In genomic region chr6:149094156-149094555, GRCh38 we compare ENCODE assay signal across 9 cellular contexts.
A peak's percentile ranks its signal among the peaks of the same experiment; 100 is the strongest.
DNase-seq lines count a peak whose midpoint lies in the region; ATAC-seq and TF ChIP-seq lines count a peak whose summit lies in the region.
"Had no signal": no experiment of that assay in that cellular context is flagged by ENCODE, and none has a peak within 500 bp of the region (broad histone marks: within the 10 kb centered on the region; RNA-seq: fewer than 3 reads in every experiment).

No MANE protein-coding gene starts in this region.

- no peak overlapping the region for H4K91ac ChIP-seq in trophoblast cell (ENCODE audit: low read depth, low read length)

- no peak for TF ChIP-seq CTCF in choroid plexus epithelial cell (conservative IDR thresholded peaks at IDR 0.05; ENCODE audit: low read depth, low read length)

- no peak overlapping the region for H3K23ac ChIP-seq in trophoblast cell (ENCODE audit: low read length)

- no peak overlapping the region for H2BK120ac ChIP-seq in trophoblast cell (ENCODE audit: insufficient read depth, low read length, poor library complexity)

- H3K4me3 ChIP-seq in choroid plexus epithelial cell (ENCODE audit: low read depth, low read length) (no peak overlapping the region), trophoblast cell (ENCODE audit: low read depth, low read length) (no peak overlapping the region), right cardiac atrium (ENCODE audit: low read length) (no peak overlapping the region)

- no CpG with 5 or more reads among the region's 3 CpGs for WGBS in trophoblast cell (ENCODE audit: extremely low coverage, insufficient coverage, insufficient read length)
- 66% methylated on average over 3 of the region's 3 CpGs for WGBS in right cardiac atrium

- intact Hi-C loops in right cardiac atrium (cut with DNase I) = no loop called here

- no peaks in the 10 kb centered on the region for H3K27me3 Mint-ChIP-seq in activated CD8-positive, alpha-beta memory T cell treated with anti-CD3 and anti-CD28 coated beads, Interleukin-2, amount 10 ng/mL, durations not matched to agents 7 days and 5 days

- H3K18ac ChIP-seq in trophoblast cell (ENCODE audit: low read length) = no peak overlapping the region

- ATAC-seq in activated CD8-positive, alpha-beta memory T cell treated with anti-CD3 and anti-CD28 coated beads, Interleukin-2, amount 10 ng/mL, durations not matched to agents 7 days and 5 days = peak; percentile 54
- ATAC-seq in SK-N-SH treated with all-trans-retinoic acid at 6 μM for 48 hours (peak; percentile 73), GM21723 (IDR thresholded peaks at IDR 0.05; ENCODE audit: unreplicated experiment) (no peak), right cardiac atrium (no peak)

- CTCF ChIA-PET in activated CD8-positive, alpha-beta memory T cell treated with anti-CD3 and anti-CD28 coated beads, Interleukin-2, amount 10 ng/mL, durations not matched to agents 7 days and 5 days (lab: Charles Lee) = interaction anchor here (0.8 to 3.0 kb wide), 12 partner anchors 8 to 223 kb away, joined by 3 to 12 read pairs (median 4); partner anchors contain the start of gene TAB2

- DNase-seq in activated CD8-positive, alpha-beta memory T cell treated with anti-CD3 and anti-CD28 coated beads, Interleukin-2, amount 10 ng/mL, durations not matched to agents 7 days and 5 days = peak; percentile 61
- DNase-seq in activated CD8-positive, alpha-beta memory T cell treated with anti-CD3 and anti-CD28 coated beads, Interleukin-2, amount 50 U/mL, for 48 hours = no peak
- peak; percentile 56 for DNase-seq in choroid plexus epithelial cell (ENCODE audit: low read depth)
- peak in 1 of 2 donors; percentile 39 for DNase-seq in trophoblast cell
- DNase-seq in globus pallidus (ENCODE audit: low spot score) = no peak
- DNase-seq in right cardiac atrium = no peak
- DNase-seq: midbrain had no signal

- no peaks in the 10 kb centered on the region for H3K79me1 ChIP-seq in trophoblast cell (ENCODE audit: low read length)

- no peak overlapping the region for H4K8ac ChIP-seq in trophoblast cell (ENCODE audit: low read depth, low read length)

- peaks cover 12% of the 10 kb centered on the region for H3K9me3 Mint-ChIP-seq in activated CD8-positive, alpha-beta memory T cell treated with anti-CD3 and anti-CD28 coated beads, Interleukin-2, amount 10 ng/mL, durations not matched to agents 7 days and 5 days (ENCODE audit: low read depth)

- no peaks in the 10 kb centered on the region for H3K79me2 ChIP-seq in trophoblast cell (ENCODE audit: control insufficient read depth, insufficient read depth, low read length, poor library complexity)

- H3K9me3 ChIP-seq in trophoblast cell (ENCODE audit: insufficient read depth, low read depth, low read length) (peaks cover 5% of the 10 kb centered on the region), right cardiac atrium (ENCODE audit: control insufficient read depth, low read length) (no peaks in the 10 kb centered on the region)

- H3K9ac ChIP-seq in trophoblast cell (ENCODE audit: low read length) = no peak overlapping the region

- H3K27me3 ChIP-seq in trophoblast cell (ENCODE audit: insufficient read depth, low read length) (no peaks in the 10 kb centered on the region), right cardiac atrium (ENCODE audit: control insufficient read depth, insufficient read depth) (no peaks in the 10 kb centered on the region)

- H3K4me1 ChIP-seq in trophoblast cell (ENCODE audit: control insufficient read depth in 1 of 2, insufficient read depth in 2 of 2, low read length in 2 of 2) (peaks cover 4 to 6% of the 10 kb centered on the region in 2 experiments), right cardiac atrium (ENCODE audit: control insufficient read depth, insufficient read depth, low read length) (no peaks in the 10 kb centered on the region)

- H3K4ac ChIP-seq in trophoblast cell (ENCODE audit: low read depth, low read length) = no peak overlapping the region

- H2BK5ac ChIP-seq in trophoblast cell (ENCODE audit: low read depth, low read length, poor library complexity) = no peak overlapping the region

- H3K4me2 ChIP-seq in trophoblast cell (ENCODE audit: low read length) = no peak overlapping the region

- no peak overlapping the region for H2AFZ ChIP-seq in trophoblast cell (ENCODE audit: insufficient read depth, low read length, poor library complexity)

- peaks cover 38% of the 10 kb centered on the region for H3K36me3 Mint-ChIP-seq in activated CD8-positive, alpha-beta memory T cell treated with anti-CD3 and anti-CD28 coated beads, Interleukin-2, amount 10 ng/mL, durations not matched to agents 7 days and 5 days

- peaks cover 77% of the 10 kb centered on the region for H3K4me1 Mint-ChIP-seq in activated CD8-positive, alpha-beta memory T cell treated with anti-CD3 and anti-CD28 coated beads, Interleukin-2, amount 10 ng/mL, durations not matched to agents 7 days and 5 days

- peak overlapping the region; percentile 21 for H3K14ac ChIP-seq in trophoblast cell (ENCODE audit: low read length)

- H2BK12ac ChIP-seq in trophoblast cell (ENCODE audit: low read length) = peak overlapping the region; percentile 59

- H2AK5ac ChIP-seq in trophoblast cell (ENCODE audit: low read length) = no peak overlapping the region

- H3K27ac ChIP-seq in trophoblast cell (ENCODE audit: low read depth, low read length) = no peak overlapping the region
- H3K27ac ChIP-seq in right cardiac atrium (ENCODE audit: low read length) = no peak overlapping the region

- no peaks in the 10 kb centered on the region for H3K36me3 ChIP-seq in trophoblast cell (ENCODE audit: control insufficient read depth in 1 of 2, insufficient read depth in 2 of 2, low read length in 2 of 2)

- H3K4me3 Mint-ChIP-seq in activated CD8-positive, alpha-beta memory T cell treated with anti-CD3 and anti-CD28 coated beads, Interleukin-2, amount 10 ng/mL, durations not matched to agents 7 days and 5 days = peak overlapping the region; percentile 55

- no peak overlapping the region for H4K12ac ChIP-seq in trophoblast cell (ENCODE audit: low read depth, low read length)

- peak overlapping the region; percentile 94 for H3K27ac Mint-ChIP-seq in activated CD8-positive, alpha-beta memory T cell treated with anti-CD3 and anti-CD28 coated beads, Interleukin-2, amount 10 ng/mL, durations not matched to agents 7 days and 5 days

TF ChIP-seq in SK-N-SH treated with all-trans-retinoic acid at 6 μM for 48 hours, 23 proteins besides CTCF, POLR2A, EP300 and RAD21:
- TF ChIP-seq TOX (CRISPR knock-in tag; IDR thresholded peaks at IDR 0.05; ENCODE audit: borderline replicate concordance) = no peak
- TF ChIP-seq ISL1 (CRISPR knock-in tag; IDR thresholded peaks at IDR 0.05) = 0 out of 2 replicates have a peak, but pooled peaks have one; percentile 10

Comparison
In these comparisons a context has a peak if more than half of its experiments do, and no peak if none do; other contexts are left out.
1. DNase-seq: peak in activated CD8-positive, alpha-beta memory T cell treated with anti-CD3 and anti-CD28 coated beads, Interleukin-2, amount 10 ng/mL, durations not matched to agents 7 days and 5 days (single experiment) and choroid plexus epithelial cell (single experiment); none in activated CD8-positive, alpha-beta memory T cell treated with anti-CD3 and anti-CD28 coated beads, Interleukin-2, amount 50 U/mL, for 48 hours (single experiment), globus pallidus (single experiment) and right cardiac atrium (0 of 3).
2. ATAC-seq: peak in activated CD8-positive, alpha-beta memory T cell treated with anti-CD3 and anti-CD28 coated beads, Interleukin-2, amount 10 ng/mL, durations not matched to agents 7 days and 5 days (single experiment) and SK-N-SH treated with all-trans-retinoic acid at 6 μM for 48 hours (single experiment); none in GM21723 (single experiment) and right cardiac atrium (0 of 2).